In genomic region chr6:163630096-163630495, GRCh38 we compare ENCODE assay signal across 33 cellular contexts.
"Had no signal": no experiment of that assay in that cellular context is flagged by ENCODE, and none has a peak within 500 bp of the region (broad histone marks: within the 10 kb centered on the region; RNA-seq: fewer than 3 reads in every experiment).

No MANE protein-coding gene starts in this region.

- ATAC-seq: activated CD4-positive, alpha-beta T cell treated with anti-CD3 and anti-CD28 coated beads for 36 hours; activated CD4-positive, CD25-positive, alpha-beta regulatory T cell treated with anti-CD3 and anti-CD28 coated beads, Interleukin-2, amount 50 U/mL, for 24 hours; activated naive CD8-positive, alpha-beta T cell treated with anti-CD3 and anti-CD28 coated beads, Interleukin-2, amount 50 U/mL, for 24 hours; activated T-cell treated with anti-CD3 and anti-CD28 coated beads, Interleukin-2, amount 50 U/mL, for 72 hours; body of pancreas; gastroesophageal sphincter; T-helper 17 cell had no signal

- DNase-seq: activated B cell treated with CpG ODN at 0.5 μM for 24 hours; activated CD4-positive, alpha-beta memory T cell treated with anti-CD3 and anti-CD28 coated beads, Interleukin-2, amount 10 ng/mL, durations not matched to agents 7 days and 5 days; activated CD4-positive, alpha-beta T cell treated with anti-CD3 and anti-CD28 coated beads for 36 hours; activated CD4-positive, alpha-beta T cell treated with anti-CD3 and anti-CD28 coated beads, Interleukin-2, amount 10 ng/mL, durations not matched to agents 7 days and 5 days; activated CD4-positive, alpha-beta T cell treated with anti-CD3 and anti-CD28 coated beads, Interleukin-2, amount 50 U/mL, for 4 hours; activated CD8-positive, alpha-beta memory T cell treated with anti-CD3 and anti-CD28 coated beads, Interleukin-2, amount 50 U/mL, for 48 hours; activated naive CD4-positive, alpha-beta T cell treated with anti-CD3 and anti-CD28 coated beads for 36 hours; activated naive CD8-positive, alpha-beta T cell treated with anti-CD3 and anti-CD28 coated beads for 36 hours; activated naive CD8-positive, alpha-beta T cell treated with anti-CD3 and anti-CD28 coated beads, Interleukin-2, amount 50 U/mL, for 24 hours; activated T-cell treated with anti-CD3 and anti-CD28 coated beads for 4 hours; activated T-cell treated with anti-CD3 and anti-CD28 coated beads, Interleukin-2, amount 50 U/mL, for 24 hours; activated T-cell treated with anti-CD3 and anti-CD28 coated beads, Interleukin-2, amount 50 U/mL, for 72 hours; adrenal gland; amygdala; aorta; body of pancreas; central memory CD4-positive, alpha-beta T cell; cerebellar nuclear complex; colonic mucosa; effector CD8-positive, alpha-beta T cell; esophagus squamous epithelium; foreskin melanocyte; T-helper 1 cell; T-helper 17 cell; T1000; WERI-Rb-1 had no signal

- H3K9me3 Mint-ChIP-seq: activated CD4-positive, alpha-beta memory T cell treated with anti-CD3 and anti-CD28 coated beads, Interleukin-2, amount 10 ng/mL, durations not matched to agents 7 days and 5 days; activated CD4-positive, alpha-beta T cell treated with anti-CD3 and anti-CD28 coated beads, Interleukin-2, amount 10 ng/mL, durations not matched to agents 7 days and 5 days; activated naive CD4-positive, alpha-beta T cell treated with anti-CD3 and anti-CD28 coated beads, Interleukin-2, amount 50 U/mL, for 24 hours; activated naive CD8-positive, alpha-beta T cell treated with anti-CD3 and anti-CD28 coated beads for 36 hours; activated naive CD8-positive, alpha-beta T cell treated with anti-CD3 and anti-CD28 coated beads, Interleukin-2, amount 50 U/mL, for 24 hours; activated T-cell treated with anti-CD3 and anti-CD28 coated beads, Interleukin-2, amount 50 U/mL, for 24 hours; T-helper 2 cell treated with Interferon-gamma antibody and Interleukin-4, amounts not matched to agents 5 μg/mL and 100 μg/mL, for 36 hours had no signal

- H3K4me1 Mint-ChIP-seq: activated CD4-positive, alpha-beta memory T cell treated with anti-CD3 and anti-CD28 coated beads, Interleukin-2, amount 10 ng/mL, durations not matched to agents 7 days and 5 days; activated CD4-positive, alpha-beta T cell treated with anti-CD3 and anti-CD28 coated beads for 36 hours; activated CD4-positive, alpha-beta T cell treated with anti-CD3 and anti-CD28 coated beads, Interleukin-2, amount 10 ng/mL, durations not matched to agents 7 days and 5 days; activated naive CD4-positive, alpha-beta T cell treated with anti-CD3 and anti-CD28 coated beads, Interleukin-2, amount 50 U/mL, for 24 hours; activated naive CD8-positive, alpha-beta T cell treated with anti-CD3 and anti-CD28 coated beads for 36 hours; activated naive CD8-positive, alpha-beta T cell treated with anti-CD3 and anti-CD28 coated beads, Interleukin-2, amount 50 U/mL, for 24 hours; T-helper 17 cell had no signal

- H3K27ac ChIP-seq: adrenal gland, body of pancreas, breast epithelium, cardiac muscle cell, colonic mucosa, epithelial cell of prostate, esophagus squamous epithelium, gastroesophageal sphincter, WERI-Rb-1 had no signal

- H3K36me3 Mint-ChIP-seq: activated naive CD8-positive, alpha-beta T cell treated with anti-CD3 and anti-CD28 coated beads for 36 hours had no signal

- H3K27me3 ChIP-seq: cardiac muscle cell had no signal

- H3K4me1 ChIP-seq: adrenal gland, body of pancreas, breast epithelium, colonic mucosa, gastroesophageal sphincter had no signal

- H3K4me3 Mint-ChIP-seq: activated B cell treated with CpG ODN at 0.5 μM for 24 hours; activated CD4-positive, alpha-beta memory T cell treated with anti-CD3 and anti-CD28 coated beads, Interleukin-2, amount 10 ng/mL, durations not matched to agents 7 days and 5 days; activated CD4-positive, alpha-beta T cell treated with anti-CD3 and anti-CD28 coated beads for 36 hours; activated CD4-positive, alpha-beta T cell treated with anti-CD3 and anti-CD28 coated beads, Interleukin-2, amount 10 ng/mL, durations not matched to agents 7 days and 5 days; activated naive CD4-positive, alpha-beta T cell treated with anti-CD3 and anti-CD28 coated beads for 36 hours; activated naive CD4-positive, alpha-beta T cell treated with anti-CD3 and anti-CD28 coated beads, Interleukin-2, amount 50 U/mL, for 24 hours; activated naive CD8-positive, alpha-beta T cell treated with anti-CD3 and anti-CD28 coated beads for 36 hours; activated naive CD8-positive, alpha-beta T cell treated with anti-CD3 and anti-CD28 coated beads, Interleukin-2, amount 50 U/mL, for 24 hours; activated T-cell treated with anti-CD3 and anti-CD28 coated beads, Interleukin-2, amount 50 U/mL, for 24 hours; activated T-cell treated with anti-CD3 and anti-CD28 coated beads, Interleukin-2, amount 50 U/mL, for 72 hours; T-helper 17 cell; T-helper 2 cell treated with Interferon-gamma antibody and Interleukin-4, amounts not matched to agents 5 μg/mL and 100 μg/mL, for 36 hours had no signal

- H3K4me3 ChIP-seq: adrenal gland, body of pancreas, breast epithelium, cardiac muscle cell, colonic mucosa, esophagus squamous epithelium had no signal

- H3K36me3 ChIP-seq: adrenal gland, breast epithelium, cardiac muscle cell, colonic mucosa, esophagus squamous epithelium, gastroesophageal sphincter, WERI-Rb-1 had no signal

- H3K27ac Mint-ChIP-seq: activated B cell treated with CpG ODN at 0.5 μM for 24 hours; activated CD4-positive, alpha-beta memory T cell treated with anti-CD3 and anti-CD28 coated beads, Interleukin-2, amount 10 ng/mL, durations not matched to agents 7 days and 5 days; activated CD4-positive, alpha-beta T cell treated with anti-CD3 and anti-CD28 coated beads for 36 hours; activated CD4-positive, alpha-beta T cell treated with anti-CD3 and anti-CD28 coated beads, Interleukin-2, amount 10 ng/mL, durations not matched to agents 7 days and 5 days; activated naive CD4-positive, alpha-beta T cell treated with anti-CD3 and anti-CD28 coated beads for 36 hours; activated naive CD4-positive, alpha-beta T cell treated with anti-CD3 and anti-CD28 coated beads, Interleukin-2, amount 50 U/mL, for 24 hours; activated naive CD8-positive, alpha-beta T cell treated with anti-CD3 and anti-CD28 coated beads for 36 hours; activated naive CD8-positive, alpha-beta T cell treated with anti-CD3 and anti-CD28 coated beads, Interleukin-2, amount 50 U/mL, for 24 hours; activated T-cell treated with anti-CD3 and anti-CD28 coated beads, Interleukin-2, amount 50 U/mL, for 24 hours; activated T-cell treated with anti-CD3 and anti-CD28 coated beads, Interleukin-2, amount 50 U/mL, for 72 hours; T-helper 17 cell; T-helper 2 cell treated with Interferon-gamma antibody and Interleukin-4, amounts not matched to agents 5 μg/mL and 100 μg/mL, for 36 hours had no signal
